1 cellular context compared by ENCODE assay signal in genomic region chr2:27177441-27178351, GRCh38.
TF ChIP-seq lines count a peak whose summit lies in the region.

No MANE protein-coding gene starts in this region.

TF ChIP-seq in HepG2, 621 proteins besides CTCF, POLR2A, EP300 and RAD21 (continued from another document and continues in another):
- TF ChIP-seq CREM (IDR thresholded peaks at IDR 0.05) (peak; percentile 97), CREM (CRISPR knock-in tag; IDR thresholded peaks at IDR 0.05) (no peak), ZSCAN21 (CRISPR knock-in tag; IDR thresholded peaks at IDR 0.05; ENCODE audit: borderline replicate concordance) (peak; percentile 51; the same call in 1 of the 2 replicates), FOXP1 (IDR thresholded peaks at IDR 0.05) (peak; percentile 97), FOXP1 (CRISPR knock-in tag; IDR thresholded peaks at IDR 0.05) (peak; percentile 100), DNMT3B (CRISPR knock-in tag; conservative IDR thresholded peaks at IDR 0.05) (peak; percentile 90), ZNF567 (CRISPR knock-in tag; IDR thresholded peaks at IDR 0.05; ENCODE audit: borderline replicate concordance) (peak; percentile 83; the same call in 1 of the 2 replicates), ZNF589 (CRISPR knock-in tag; conservative IDR thresholded peaks at IDR 0.05) (peak; percentile 90), FOXP4 (CRISPR knock-in tag; IDR thresholded peaks at IDR 0.05) (peak; percentile 99), RARG (CRISPR knock-in tag; IDR thresholded peaks at IDR 0.05; ENCODE audit: low read depth) (no peak), PRMT3 (CRISPR knock-in tag; IDR thresholded peaks at IDR 0.05; ENCODE audit: borderline replicate concordance, low read depth) (no peak), HMG20B (CRISPR knock-in tag; conservative IDR thresholded peaks at IDR 0.05) (peak; percentile 85; the same call in 1 of the 2 replicates), U2AF2 (IDR thresholded peaks at IDR 0.05; ENCODE audit: low read depth, low read length) (no peak), WIZ (CRISPR knock-in tag; IDR thresholded peaks at IDR 0.05) (0 out of 2 replicates have a peak, but pooled peaks have one; percentile 5), NFAT5 (CRISPR knock-in tag; IDR thresholded peaks at IDR 0.05) (no peak; the same call in 1 of the 2 replicates), TEF (CRISPR knock-in tag; IDR thresholded peaks at IDR 0.05) (no peak; the same call in 1 of the 2 replicates), ZNF800 (CRISPR knock-in tag; IDR thresholded peaks at IDR 0.05) (no peak), STAT5B (CRISPR knock-in tag; IDR thresholded peaks at IDR 0.05) (peak; percentile 59; the same call in 1 of the 2 replicates), GATAD1 (CRISPR knock-in tag; IDR thresholded peaks at IDR 0.05) (peak; percentile 51), ZBTB8A (CRISPR knock-in tag; IDR thresholded peaks at IDR 0.05; ENCODE audit: borderline replicate concordance, low read depth) (no peak), HOMEZ (CRISPR knock-in tag; IDR thresholded peaks at IDR 0.05; ENCODE audit: low read depth) (peak; percentile 73), ZFP62 (CRISPR knock-in tag; IDR thresholded peaks at IDR 0.05) (no peak), ZNF253 (CRISPR knock-in tag; IDR thresholded peaks at IDR 0.05; ENCODE audit: borderline replicate concordance) (no peak), ZNF777 (CRISPR knock-in tag; IDR thresholded peaks at IDR 0.05) (no peak), HMGXB3 (CRISPR knock-in tag; IDR thresholded peaks at IDR 0.05; ENCODE audit: borderline replicate concordance) (peak; percentile 19; the same call in 1 of the 2 replicates), ZBTB3 (CRISPR knock-in tag; IDR thresholded peaks at IDR 0.05; ENCODE audit: borderline replicate concordance, low read depth) (no peak), GATA4 (IDR thresholded peaks at IDR 0.05; ENCODE audit: borderline replicate concordance, low read depth) (peak; percentile 95; the same call in 1 of the 2 replicates), ZNF564 (CRISPR knock-in tag; IDR thresholded peaks at IDR 0.05) (no peak; the same call in 1 of the 2 replicates), SIN3A (IDR thresholded peaks at IDR 0.05; ENCODE audit: borderline replicate concordance, low read depth, low read length) (no peak), KDM3A (CRISPR knock-in tag; IDR thresholded peaks at IDR 0.05; ENCODE audit: low read depth) (peak; percentile 81), ZNF773 (CRISPR knock-in tag; IDR thresholded peaks at IDR 0.05; ENCODE audit: borderline replicate concordance) (no peak), USF2 (IDR thresholded peaks at IDR 0.05; ENCODE audit: low read depth, low read length) (no peak), USF2 (CRISPR knock-in tag; IDR thresholded peaks at IDR 0.05; ENCODE audit: borderline replicate concordance) (0 out of 2 replicates have a peak, but pooled peaks have one; percentile 29), GABPA (IDR thresholded peaks at IDR 0.05; ENCODE audit: low read depth, low read length) (no peak), GABPA (CRISPR knock-in tag; IDR thresholded peaks at IDR 0.05; ENCODE audit: low read depth) (peak; percentile 68; the same call in 1 of the 2 replicates), GMEB2 (CRISPR knock-in tag; IDR thresholded peaks at IDR 0.05; ENCODE audit: low read depth) (no peak)
